Comparison of ENCODE assay signal across 14 cellular contexts in genomic region chrY:15535784-15536183, GRCh38.
DNase-seq lines count a peak whose midpoint lies in the region; ATAC-seq, FAIRE-seq and TF ChIP-seq lines count a peak whose summit lies in the region.
"Had no signal": no experiment of that assay in that cellular context is flagged by ENCODE, and none has a peak within 500 bp of the region (broad histone marks: within the 10 kb centered on the region; RNA-seq: fewer than 3 reads in every experiment).

No MANE protein-coding gene starts in this region.

- H3K4me1 ChIP-seq in RWPE2 (ENCODE audit: insufficient read depth, poor library complexity, severe bottlenecking) (peaks cover 11% of the 10 kb centered on the region), HepG2 (ENCODE audit: insufficient read depth, low read length) (no peaks in the 10 kb centered on the region)

- intact Hi-C loops in HepG2 (cut with micrococcal nuclease; ENCODE audit: unreplicated experiment): no loop called here

- no peak for TF ChIP-seq POLR2A in HepG2 (IDR thresholded peaks at IDR 0.05; ENCODE audit: insufficient read depth in 1 of 2, low read depth in 2 of 2, low read length in 2 of 2)

- 0% methylated on average over 1 of the region's 1 CpG for WGBS in HepG2 (ENCODE audit: low lambda C conversion rate)

- H3K36me3 Mint-ChIP-seq in stimulated activated naive B cell treated with anti-CD40 and anti-IgM and Interleukin-4, amounts not matched to agents 10 μg/mL and 1 μg/mL and 100 μg/mL, for 72 hours: no peaks in the 10 kb centered on the region

- ATAC-seq in RWPE2 (ENCODE audit: low read depth): peak; percentile 96
- ATAC-seq in stimulated activated naive B cell treated with anti-CD40 and anti-IgM and Interleukin-4, amounts not matched to agents 10 μg/mL and 1 μg/mL and 100 μg/mL, for 72 hours (replicated peaks): no peak
- ATAC-seq in HepG2: no peak
- no peak for ATAC-seq in GM21723 (IDR thresholded peaks at IDR 0.05; ENCODE audit: unreplicated experiment)
- ATAC-seq: left lobe of liver, right cardiac atrium had no signal

- in situ Hi-C loops in HepG2 (cut with HindIII; ENCODE audit: extremely low pct_ligation_motif_present, low pct_unique_long_range_greater_than_20kb): no loop called here

- peak; percentile 81 for DNase-seq in AG04450 (ENCODE audit: low read depth, low spot score)
- peak; percentile 67 for DNase-seq in GM03348 (ENCODE audit: low spot score)
- DNase-seq in RWPE2 (ENCODE audit: low spot score): no peak
- peak; percentile 78 to 79 for DNase-seq in foreskin fibroblast
- no peak for DNase-seq in NCI-H2081 treated with DMSO at 0.1 percent for 48 hours (lab: John Stamatoyannopoulos, UW)
- no peak for DNase-seq in stimulated activated naive B cell treated with anti-CD40 and anti-IgM and Interleukin-4, amounts not matched to agents 10 μg/mL and 1 μg/mL and 100 μg/mL, for 72 hours
- DNase-seq in HepG2 (ENCODE audit: low spot score): no peak
- DNase-seq: activated B cell treated with CpG ODN at 0.5 μM for 24 hours, NCI-H1105, nephron progenitor cell, right cardiac atrium had no signal

- no peaks in the 10 kb centered on the region for H3K36me3 ChIP-seq in RWPE2 (ENCODE audit: low read depth)
- no peaks in the 10 kb centered on the region for H3K36me3 ChIP-seq in HepG2 (replicated peaks in 1 of 2; ENCODE audit: control insufficient read depth in 1 of 2, insufficient read depth in 2 of 2, low read length in 2 of 2)

- CTCF ChIA-PET in AG04450 (lab: Charles Lee): interaction anchor here (1.0 kb wide), 1 partner anchor 22 kb away, joined by 3 read pairs; no protein-coding TSS in a partner anchor
- CTCF ChIA-PET in HepG2 (lab: Yijun Ruan, JAX; ENCODE audit: low intra/inter-chr PET ratio, low total read pairs): no interaction called here

- H3K27ac ChIP-seq in AG04450 (ENCODE audit: low read depth, low read length): peak overlapping the region; percentile 93
- H3K27ac ChIP-seq in RWPE2 (ENCODE audit: poor library complexity, severe bottlenecking): peak overlapping the region; percentile 65
- H3K27ac ChIP-seq in HepG2 (ENCODE audit: extremely low read length, insufficient read depth, low read length): no peak overlapping the region

- H3K27ac Mint-ChIP-seq in stimulated activated naive B cell treated with anti-CD40 and anti-IgM and Interleukin-4, amounts not matched to agents 10 μg/mL and 1 μg/mL and 100 μg/mL, for 72 hours: no peak overlapping the region
- H3K27ac Mint-ChIP-seq: activated B cell treated with CpG ODN at 0.5 μM for 24 hours, nephron progenitor cell had no signal

- no peak for TF ChIP-seq RAD21 in HepG2 (CRISPR knock-in tag; IDR thresholded peaks at IDR 0.05)

- H3K9me3 Mint-ChIP-seq in stimulated activated naive B cell treated with anti-CD40 and anti-IgM and Interleukin-4, amounts not matched to agents 10 μg/mL and 1 μg/mL and 100 μg/mL, for 72 hours: peaks cover 0 to 3% of the 10 kb centered on the region in 2 donors
- H3K9me3 Mint-ChIP-seq: activated B cell treated with CpG ODN at 0.5 μM for 24 hours, nephron progenitor cell had no signal

- no peaks in the 10 kb centered on the region for H3K9me3 ChIP-seq in AG04450 (ENCODE audit: control insufficient read depth, insufficient read depth, low read length)
- H3K9me3 ChIP-seq in RWPE2 (ENCODE audit: severe bottlenecking): no peaks in the 10 kb centered on the region
- H3K9me3 ChIP-seq in HepG2 (ENCODE audit: low read length): no peaks in the 10 kb centered on the region

- H3K4me1 Mint-ChIP-seq in stimulated activated naive B cell treated with anti-CD40 and anti-IgM and Interleukin-4, amounts not matched to agents 10 μg/mL and 1 μg/mL and 100 μg/mL, for 72 hours: no peaks in the 10 kb centered on the region
- H3K4me1 Mint-ChIP-seq: activated B cell treated with CpG ODN at 0.5 μM for 24 hours, nephron progenitor cell had no signal

- H3K4me3 Mint-ChIP-seq in stimulated activated naive B cell treated with anti-CD40 and anti-IgM and Interleukin-4, amounts not matched to agents 10 μg/mL and 1 μg/mL and 100 μg/mL, for 72 hours: no peak overlapping the region
- H3K4me3 Mint-ChIP-seq: activated B cell treated with CpG ODN at 0.5 μM for 24 hours, nephron progenitor cell had no signal

- no peaks in the 10 kb centered on the region for H3K27me3 Mint-ChIP-seq in stimulated activated naive B cell treated with anti-CD40 and anti-IgM and Interleukin-4, amounts not matched to agents 10 μg/mL and 1 μg/mL and 100 μg/mL, for 72 hours
- H3K27me3 Mint-ChIP-seq: activated B cell treated with CpG ODN at 0.5 μM for 24 hours had no signal

- no peaks in the 10 kb centered on the region for H4K20me1 ChIP-seq in HepG2 (ENCODE audit: insufficient read depth, low read length)

- POLR2A ChIA-PET in AG04450 (lab: Yijun Ruan, JAX): interaction anchor here (1.1 kb wide), 1 partner anchor 58 kb away, joined by 3 read pairs; no protein-coding TSS in a partner anchor
- POLR2A ChIA-PET in HepG2 (lab: Yijun Ruan, JAX): no interaction called here

- H3K27me3 ChIP-seq in AG04450 (ENCODE audit: control insufficient read depth, insufficient read depth, low read length) (no peaks in the 10 kb centered on the region), RWPE2 (ENCODE audit: insufficient read depth, poor library complexity, severe bottlenecking) (no peaks in the 10 kb centered on the region), HepG2 (ENCODE audit: control insufficient read depth in 1 of 2, insufficient read depth in 2 of 2, low read length in 2 of 2) (no peaks in the 10 kb centered on the region)

- H2AFZ ChIP-seq in HepG2 (ENCODE audit: low read length): no peak overlapping the region

- no peak overlapping the region for H3K4me3 ChIP-seq in AG04450 (ENCODE audit: low read depth, low read length)
- H3K4me3 ChIP-seq in RWPE2 (ENCODE audit: severe bottlenecking): no peak overlapping the region
- no peak overlapping the region for H3K4me3 ChIP-seq in foreskin fibroblast (ENCODE audit: low read depth in 1 of 2, low read length in 2 of 2)
- H3K4me3 ChIP-seq in HepG2 (replicated peaks in 1 of 3; ENCODE audit: insufficient read depth in 1 of 3, low read depth in 2 of 3, low read length in 3 of 3): no peak overlapping the region

- no peak overlapping the region for H3K9ac ChIP-seq in HepG2 (ENCODE audit: insufficient read depth, low read depth, low read length)

- no peak overlapping the region for H3K4me2 ChIP-seq in HepG2 (ENCODE audit: low read depth, low read length)

- TF ChIP-seq EP300 in HepG2 (IDR thresholded peaks at IDR 0.05; ENCODE audit: low read depth in 2 of 2, low read length in 2 of 2): no peak
- no peak for TF ChIP-seq EP300 in HepG2 (CRISPR knock-in tag; IDR thresholded peaks at IDR 0.05; ENCODE audit: borderline replicate concordance)

- FAIRE-seq in HepG2 (lab: Jason Lieb, UNC): no peak
- FAIRE-seq: endometrium had no signal

- TF ChIP-seq CTCF in AG04450 (IDR thresholded peaks at IDR 0.05; ENCODE audit: low read depth, low read length): no peak
- TF ChIP-seq CTCF in RWPE2 (IDR thresholded peaks at IDR 0.05; ENCODE audit: poor library complexity, severe bottlenecking): no peak
- no peak for TF ChIP-seq CTCF in foreskin fibroblast (IDR thresholded peaks at IDR 0.05; ENCODE audit: low read depth, low read length)
- TF ChIP-seq CTCF in HepG2 (CRISPR knock-in tag; IDR thresholded peaks at IDR 0.05): no peak

- H3K79me2 ChIP-seq in HepG2 (ENCODE audit: insufficient read depth, low read length): no peaks in the 10 kb centered on the region

- BruUV-seq in HepG2 (replicated peaks; lab: Mats Ljungman, UMichigan): no TSS peak

TF ChIP-seq in HepG2, 621 proteins besides CTCF, POLR2A, EP300 and RAD21 (continues in another document):
- TF ChIP-seq RARA (CRISPR knock-in tag; IDR thresholded peaks at IDR 0.05) (no peak), ZNF609 (CRISPR knock-in tag; IDR thresholded peaks at IDR 0.05; ENCODE audit: borderline replicate concordance) (no peak), TERF1 (CRISPR knock-in tag; IDR thresholded peaks at IDR 0.05) (no peak), KLF9 (CRISPR knock-in tag; IDR thresholded peaks at IDR 0.05; ENCODE audit: low read depth) (no peak), NCOR1 (IDR thresholded peaks at IDR 0.05; ENCODE audit: borderline replicate concordance, low read length) (no peak)

Comparison
In these comparisons a context has a peak if more than half of its experiments do, and no peak if none do; other contexts are left out.
1. DNase-seq: peak in AG04450 (single experiment), GM03348 (single experiment) and foreskin fibroblast (2 of 2); none in RWPE2 (single experiment), NCI-H2081 treated with DMSO at 0.1 percent for 48 hours (single experiment), stimulated activated naive B cell treated with anti-CD40 and anti-IgM and Interleukin-4, amounts not matched to agents 10 μg/mL and 1 μg/mL and 100 μg/mL, for 72 hours (single experiment) and HepG2 (single experiment).